Comparison of ENCODE assay signal across 1 cellular context in the genomic region with DNA sequence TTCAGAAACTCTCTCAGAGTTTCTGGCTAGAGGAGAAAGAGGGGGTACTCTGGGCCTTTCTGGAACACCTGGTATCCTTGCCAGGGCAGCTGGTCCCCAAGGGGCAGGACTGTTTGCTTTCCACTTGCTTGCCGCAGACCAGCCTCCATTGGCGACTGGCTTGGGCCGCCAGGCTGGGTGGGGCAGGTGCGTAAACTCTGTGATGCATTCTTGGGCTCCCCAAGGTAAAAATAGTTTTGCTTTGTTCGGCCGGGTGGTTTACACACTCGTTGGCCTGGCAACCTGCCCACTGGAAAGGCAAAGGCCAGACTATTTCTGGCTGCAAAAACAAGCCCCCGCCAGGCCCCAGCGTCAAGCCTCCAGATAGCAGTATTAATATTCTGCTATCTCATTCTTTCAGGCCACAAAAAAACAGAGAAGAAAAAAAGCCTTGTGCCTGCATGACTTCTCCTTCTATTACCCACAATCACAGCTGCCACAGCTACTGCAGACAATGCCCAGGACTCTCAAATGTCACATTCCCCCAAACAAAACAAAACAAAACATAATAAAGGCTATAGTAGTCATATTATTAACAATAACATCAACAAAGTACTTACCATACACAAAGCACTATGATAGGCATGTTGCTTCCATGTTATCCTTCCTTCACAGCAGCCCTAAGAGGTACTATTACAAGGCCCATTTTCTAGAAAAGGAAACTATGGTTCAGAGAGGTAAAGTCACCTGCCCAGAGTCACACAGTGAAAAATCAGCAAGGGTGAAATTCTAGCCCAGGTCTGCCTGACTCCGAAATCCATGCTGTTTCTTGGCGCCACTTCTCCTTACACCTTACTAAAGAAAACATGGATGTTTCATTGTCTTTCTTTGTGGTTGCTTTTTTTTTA.
TF ChIP-seq lines count a peak whose summit lies in the region.

No MANE protein-coding gene starts in this region.

TF ChIP-seq in GM12878, 131 proteins besides CTCF, POLR2A, EP300 and RAD21 (continued from another document):
- TF ChIP-seq NKRF (conservative IDR thresholded peaks at IDR 0.05) (no peak), HCFC1 (IDR thresholded peaks at IDR 0.05; ENCODE audit: low read length) (no peak), FOXM1 (IDR thresholded peaks at IDR 0.05; ENCODE audit: low read depth, low read length) (peak; percentile 78; the same call in 1 of the 2 replicates), ZBED1 (IDR thresholded peaks at IDR 0.05; ENCODE audit: borderline replicate concordance) (peak; percentile 32; the same call in 1 of the 2 replicates), ESRRA (IDR thresholded peaks at IDR 0.05; ENCODE audit: low read length) (no peak), TARDBP (IDR thresholded peaks at IDR 0.05; ENCODE audit: borderline replicate concordance) (no peak), RCOR1 (conservative IDR thresholded peaks at IDR 0.05; ENCODE audit: low read depth, low read length) (no peak), CUX1 (IDR thresholded peaks at IDR 0.05; ENCODE audit: insufficient replicate concordance, low read depth, low read length) (no peak), BCL11A (IDR thresholded peaks at IDR 0.05; ENCODE audit: low read depth, low read length) (peak; percentile 44; the same call in 1 of the 2 replicates), IRF5 (IDR thresholded peaks at IDR 0.05; ENCODE audit: borderline replicate concordance) (no peak)
